8 cellular contexts compared by ENCODE assay signal in genomic region chr2:201129044-201129505, GRCh38. TPM values are rescaled to one million over a fixed set of nuclear protein-coding genes. Genes with fewer than 3 reads are reported as not detected.
DNase-seq lines count a peak whose midpoint lies in the region; ATAC-seq and TF ChIP-seq lines count a peak whose summit lies in the region.

No MANE protein-coding gene starts in this region.

- RAD21 ChIA-PET in HCT116 (lab: Charles Lee; ENCODE audit: low non-redundant PET in 1 of 2, low total read pairs in 2 of 2, uncharacterized antibody in 2 of 2, unreplicated experiment in 2 of 2): no interaction called here

- H3K27ac Mint-ChIP-seq in activated CD8-positive, alpha-beta T cell treated with anti-CD3 and anti-CD28 coated beads for 36 hours: peak overlapping the region; percentile 98

- DNase-seq in AG04449 (ENCODE audit: low read depth, low spot score) (peak; percentile 75), HCT116 (ENCODE audit: low read depth, low spot score) (no peak), fibroblast of villous mesenchyme (ENCODE audit: low read depth) (peak; percentile 84), NCI-H526 treated with DMSO at 0.1 percent for 48 hours (lab: John Stamatoyannopoulos, UW) (no peak)
- DNase-seq in activated CD8-positive, alpha-beta T cell treated with anti-CD3 and anti-CD28 coated beads for 36 hours: peak; percentile 68
- DNase-seq in stimulated activated CD4-positive, alpha-beta T cell treated with anti-CD3 and anti-CD28 coated beads, Interleukin-4, amount 100 ng/mL, for 24 hours: peak; percentile 73

- no peak for TF ChIP-seq RAD21 in HCT116 (IDR thresholded peaks at IDR 0.05; ENCODE audit: low read depth)

- peaks cover 74% of the 10 kb centered on the region for H3K79me2 ChIP-seq in HCT116 (ENCODE audit: insufficient read depth, low read length)

- H3K9ac ChIP-seq in HCT116 (ENCODE audit: low read length): peak overlapping the region; percentile 24

- ATAC-seq in HCT116: no peak
- ATAC-seq in activated CD8-positive, alpha-beta T cell treated with anti-CD3 and anti-CD28 coated beads for 36 hours: peak; percentile 14
- ATAC-seq in HG03565 (IDR thresholded peaks at IDR 0.05; ENCODE audit: unreplicated experiment): no peak
- no peak for ATAC-seq in GM19395 (IDR thresholded peaks at IDR 0.05; ENCODE audit: unreplicated experiment)

- H3K27me3 ChIP-seq in HCT116 (ENCODE audit: insufficient read depth, low read length): no peaks in the 10 kb centered on the region

- CTCF ChIA-PET in AG04449 (lab: Yijun Ruan, JAX) (interaction anchor here (0.9 to 1.5 kb wide), 2 partner anchors 29 to 35 kb away, joined by 3 to 6 read pairs; no protein-coding TSS in a partner anchor), HCT116 (lab: Charles Lee) (no interaction called here)
- CTCF ChIA-PET in activated CD8-positive, alpha-beta T cell treated with anti-CD3 and anti-CD28 coated beads for 36 hours (lab: Charles Lee): interaction anchor here (1.2 to 5.9 kb wide), 7 partner anchors 8 to 103 kb away, joined by 3 to 93 read pairs (median 7); partner anchors contain the start of genes CASP10 and CFLAR

- no peaks in the 10 kb centered on the region for H3K9me3 ChIP-seq in HCT116 (ENCODE audit: control insufficient read depth in 1 of 2, insufficient read depth in 1 of 2, low read depth in 1 of 2, low read length in 2 of 2)

- no peaks in the 10 kb centered on the region for H3K27me3 Mint-ChIP-seq in activated CD8-positive, alpha-beta T cell treated with anti-CD3 and anti-CD28 coated beads for 36 hours

- no peak for TF ChIP-seq CTCF in AG04449 (IDR thresholded peaks at IDR 0.05; ENCODE audit: insufficient read depth, low read length, missing control alignments)
- TF ChIP-seq CTCF in HCT116 (IDR thresholded peaks at IDR 0.05 in 2 of 3, conservative IDR thresholded peaks at IDR 0.05 in 1 of 3; ENCODE audit: borderline replicate concordance in 1 of 3, insufficient read depth in 1 of 3, low read depth in 2 of 3, low read length in 2 of 3): no peak
- TF ChIP-seq CTCF in activated CD8-positive, alpha-beta T cell treated with anti-CD3 and anti-CD28 coated beads for 36 hours (IDR thresholded peaks at IDR 0.05): no peak
- no peak for TF ChIP-seq CTCF in fibroblast of villous mesenchyme (IDR thresholded peaks at IDR 0.05; ENCODE audit: insufficient read depth, low read depth, low read length)

- POLR2A ChIA-PET in AG04449 (lab: Yijun Ruan, JAX): interaction anchor here (1.1 kb wide), 2 partner anchors 16 to 22 kb away, joined by 3 to 5 read pairs; no protein-coding TSS in a partner anchor
- POLR2A ChIA-PET in HCT116 (lab: Charles Lee): no interaction called here
- POLR2A ChIA-PET in activated CD8-positive, alpha-beta T cell treated with anti-CD3 and anti-CD28 coated beads for 36 hours (lab: Charles Lee): interaction anchor here (0.6 to 3.4 kb wide), 8 partner anchors 17 to 1138 kb away, joined by 3 to 21 read pairs (median 4); partner anchors contain the start of genes CLK1, HYCC2, NDUFB3 and ORC2

- H3K4me3 Mint-ChIP-seq in activated CD8-positive, alpha-beta T cell treated with anti-CD3 and anti-CD28 coated beads for 36 hours: peak overlapping the region; percentile 95

- no peak for TF ChIP-seq POLR2A in HCT116 (IDR thresholded peaks at IDR 0.05; ENCODE audit: borderline replicate concordance, extremely low read depth, insufficient read depth, insufficient read length)

- H3K9me3 Mint-ChIP-seq in activated CD8-positive, alpha-beta T cell treated with anti-CD3 and anti-CD28 coated beads for 36 hours: no peaks in the 10 kb centered on the region

- no peak overlapping the region for H2AFZ ChIP-seq in HCT116 (ENCODE audit: low read depth, low read length, poor library complexity, severe bottlenecking)

- H3K4me1 ChIP-seq in HCT116 (ENCODE audit: control insufficient read depth in 1 of 2, insufficient read depth in 2 of 2, low read length in 2 of 2): peaks cover 10 to 69% of the 10 kb centered on the region in 2 experiments

- peaks cover 75% of the 10 kb centered on the region for H3K36me3 Mint-ChIP-seq in activated CD8-positive, alpha-beta T cell treated with anti-CD3 and anti-CD28 coated beads for 36 hours (ENCODE audit: low read depth)

- H3K4me2 ChIP-seq in HCT116 (ENCODE audit: low read length): peak overlapping the region; percentile 37

- H3K36me3 ChIP-seq in HCT116 (ENCODE audit: control insufficient read depth in 1 of 2, insufficient read depth in 2 of 2, low read length in 2 of 2): peaks cover 0 to 10% of the 10 kb centered on the region in 2 experiments; a peak in 1 of 4 replicates

- H3K9me2 ChIP-seq in HCT116 (ENCODE audit: insufficient read depth): no peaks in the 10 kb centered on the region

- no peak overlapping the region for H3K27ac ChIP-seq in HCT116 (ENCODE audit: low read depth, low read length)

- intact Hi-C loops in HCT116 (cut with micrococcal nuclease): no loop called here
- intact Hi-C loops in activated CD8-positive, alpha-beta T cell treated with anti-CD3 and anti-CD28 coated beads for 36 hours (cut with micrococcal nuclease): no loop called here

- no peaks in the 10 kb centered on the region for H4K20me1 ChIP-seq in HCT116 (ENCODE audit: insufficient read depth)

- no peak overlapping the region; the same call in 1 of the 2 replicates for H3K4me3 ChIP-seq in AG04449 (ENCODE audit: low read depth, low read length)
- H3K4me3 ChIP-seq in HCT116 (replicated peaks in 1 of 2; ENCODE audit: low read depth in 1 of 2, low read length in 2 of 2): no peak overlapping the region
- no peak overlapping the region for H3K4me3 ChIP-seq in fibroblast of villous mesenchyme (ENCODE audit: low read depth, low read length)

- no TSS peak for BruUV-seq in HCT116 (replicated peaks; lab: Mats Ljungman, UMichigan)

- H3K4me1 Mint-ChIP-seq in activated CD8-positive, alpha-beta T cell treated with anti-CD3 and anti-CD28 coated beads for 36 hours (ENCODE audit: low read depth): peaks cover 59% of the 10 kb centered on the region

TF ChIP-seq in HCT116, 20 proteins besides CTCF, POLR2A, EP300 and RAD21:
- TF ChIP-seq, protein P1, sequence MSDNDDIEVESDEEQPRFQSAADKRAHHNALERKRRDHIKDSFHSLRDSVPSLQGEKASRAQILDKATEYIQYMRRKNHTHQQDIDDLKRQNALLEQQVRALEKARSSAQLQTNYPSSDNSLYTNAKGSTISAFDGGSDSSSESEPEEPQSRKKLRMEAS (IDR thresholded peaks at IDR 0.05): no peak
- 0 out of 2 replicates have a peak, but pooled peaks have one; percentile 13 for TF ChIP-seq EGR1 (IDR thresholded peaks at IDR 0.05; ENCODE audit: low read depth)

RNA-seq across cellular contexts. Expression of gene CFLAR, which starts 13.1 kb away (rescaled TPM):
- total RNA-seq in HCT116 (2021; ENCODE audit: unreplicated experiment): 35.6 TPM
- 19.8 and 21.2 TPM in 2 replicates for polyA plus RNA-seq in HCT116 (2012)
- total RNA-seq in activated CD8-positive, alpha-beta T cell treated with anti-CD3 and anti-CD28 coated beads for 36 hours: 100 to 1,000 TPM; 222 to 229 TPM
- 65.1 and 143 TPM in 2 replicates for total RNA-seq in fibroblast of villous mesenchyme

RNA-seq across cellular contexts. Expression of gene CASP10, which starts 53.9 kb away (rescaled TPM):
- total RNA-seq in HCT116 (2021; ENCODE audit: unreplicated experiment) (2.6 TPM), fibroblast of villous mesenchyme (5.2 and 5.6 TPM in 2 replicates)
- 1.8 and 2.3 TPM in 2 replicates for polyA plus RNA-seq in HCT116 (2012)
- total RNA-seq in activated CD8-positive, alpha-beta T cell treated with anti-CD3 and anti-CD28 coated beads for 36 hours: 10 to 100 TPM; 18.3 to 22.6 TPM

RNA-seq across cellular contexts. Expression of gene NDUFB3, which starts 57.3 kb away (rescaled TPM):
- total RNA-seq in HCT116 (2021; ENCODE audit: unreplicated experiment): 94.6 TPM
- 44.9 and 56.2 TPM in 2 replicates for polyA plus RNA-seq in HCT116 (2012)
- 100 to 1,000 TPM; 134 to 140 TPM for total RNA-seq in activated CD8-positive, alpha-beta T cell treated with anti-CD3 and anti-CD28 coated beads for 36 hours
- 44.1 and 54.0 TPM in 2 replicates for total RNA-seq in fibroblast of villous mesenchyme

RNA-seq across cellular contexts. Expression of gene HYCC2, which starts 57.6 kb away (rescaled TPM):
- total RNA-seq in HCT116 (2021; ENCODE audit: unreplicated experiment) (9.9 TPM), fibroblast of villous mesenchyme (11.3 and 17.7 TPM in 2 replicates)
- 1.4 and 2.0 TPM in 2 replicates for polyA plus RNA-seq in HCT116 (2012)
- 10 to 100 TPM; 24.7 to 26.9 TPM for total RNA-seq in activated CD8-positive, alpha-beta T cell treated with anti-CD3 and anti-CD28 coated beads for 36 hours

Comparison
In these comparisons a context has a peak if more than half of its experiments do, and no peak if none do; other contexts are left out.
1. DNase-seq: peak in AG04449 (single experiment), activated CD8-positive, alpha-beta T cell treated with anti-CD3 and anti-CD28 coated beads for 36 hours (single experiment), fibroblast of villous mesenchyme (single experiment) and stimulated activated CD4-positive, alpha-beta T cell treated with anti-CD3 and anti-CD28 coated beads, Interleukin-4, amount 100 ng/mL, for 24 hours (single experiment); none in HCT116 (single experiment) and NCI-H526 treated with DMSO at 0.1 percent for 48 hours (single experiment).